In genomic region chr13:91346848-91347211, GRCh38 we compare ENCODE assay signal across 8 cellular contexts. TPM values are rescaled to one million over a fixed set of nuclear protein-coding genes. Genes with fewer than 3 reads are reported as not detected.
DNase-seq lines count a peak whose midpoint lies in the region; ATAC-seq and TF ChIP-seq lines count a peak whose summit lies in the region.

No MANE protein-coding gene starts in this region.

- peaks cover 34 to 40% of the 10 kb centered on the region in 2 donors for H3K4me1 ChIP-seq in duodenal mucosa (ENCODE audit: control insufficient read depth in 1 of 2, insufficient read depth in 2 of 2, low read length in 2 of 2)
- peaks cover 3 to 20% of the 10 kb centered on the region in 2 donors for H3K4me1 ChIP-seq in mucosa of rectum (ENCODE audit: control insufficient read depth in 2 of 2, insufficient read depth in 2 of 2, low read length in 2 of 2)

- H3K4me3 ChIP-seq in HL-60 (replicated peaks; ENCODE audit: insufficient read depth, low read length) = peak overlapping the region; percentile 61
- peak overlapping the region; percentile 70 for H3K4me3 ChIP-seq in WERI-Rb-1 (ENCODE audit: low read depth, low read length)
- H3K4me3 ChIP-seq in duodenal mucosa (ENCODE audit: low read depth in 1 of 2, low read length in 2 of 2) = peak overlapping the region; percentile 72 to 85
- peak overlapping the region; percentile 65 to 82 for H3K4me3 ChIP-seq in mucosa of rectum (ENCODE audit: low read length in 2 of 2)

- TF ChIP-seq CTCF in HL-60 (IDR thresholded peaks at IDR 0.05; ENCODE audit: insufficient read depth, low read length) (no peak), WERI-Rb-1 (IDR thresholded peaks at IDR 0.05; ENCODE audit: low read depth, low read length) (no peak)

- H3K27ac ChIP-seq in HL-60 (replicated peaks) (peak overlapping the region; percentile 70), WERI-Rb-1 (peak overlapping the region; percentile 99), duodenal mucosa (ENCODE audit: low read depth, low read length) (peak overlapping the region; percentile 59), mucosa of rectum (ENCODE audit: low read depth in 2 of 2, low read length in 2 of 2) (peak overlapping the region; percentile 56 to 79), substantia nigra (ENCODE audit: low read depth, low read length, poor library complexity, severe bottlenecking) (peak overlapping the region; percentile 80)

- H3K27me3 ChIP-seq in HL-60 (ENCODE audit: insufficient read depth, poor library complexity, severe bottlenecking) = peaks cover 21% of the 10 kb centered on the region
- no peaks in the 10 kb centered on the region for H3K27me3 ChIP-seq in WERI-Rb-1 (ENCODE audit: insufficient read depth, low read depth, severe bottlenecking)
- no peaks in the 10 kb centered on the region for H3K27me3 ChIP-seq in duodenal mucosa (ENCODE audit: control insufficient read depth in 1 of 2, insufficient read depth in 2 of 2, low read length in 2 of 2)
- H3K27me3 ChIP-seq in mucosa of rectum (ENCODE audit: control insufficient read depth in 2 of 2, insufficient read depth in 2 of 2, low read length in 2 of 2) = no peaks in the 10 kb centered on the region

- H3K36me3 ChIP-seq in WERI-Rb-1 = peaks cover 36% of the 10 kb centered on the region
- peaks cover 11 to 14% of the 10 kb centered on the region in 2 donors for H3K36me3 ChIP-seq in duodenal mucosa (ENCODE audit: control insufficient read depth in 1 of 2, insufficient read depth in 2 of 2, low read length in 2 of 2)
- peaks cover 10 to 12% of the 10 kb centered on the region in 2 donors for H3K36me3 ChIP-seq in mucosa of rectum (ENCODE audit: control insufficient read depth in 2 of 2, insufficient read depth in 2 of 2, low read length in 2 of 2)

- peak; percentile 17 for DNase-seq in ELR (ENCODE audit: low read depth)
- peak; percentile 15 to 56 for DNase-seq in HL-60 (ENCODE audit: low read depth in 1 of 2, low spot score in 1 of 2)
- peak; percentile 53 for DNase-seq in WERI-Rb-1
- DNase-seq in substantia nigra (lab: John Stamatoyannopoulos, UW) = peak in 12 of 49 donors; percentile 0 to 53 (median 21)
- DNase-seq in mesenteric fat pad (ENCODE audit: low spot score) = no peak

- H3K9ac ChIP-seq in duodenal mucosa (ENCODE audit: low read depth in 1 of 2, low read length in 2 of 2) = peak overlapping the region; percentile 45 to 64
- H3K9ac ChIP-seq in mucosa of rectum (ENCODE audit: low read depth in 1 of 2, low read length in 2 of 2) = peak overlapping the region; percentile 73 to 82

- peak; percentile 18 for ATAC-seq in GM21390 (IDR thresholded peaks at IDR 0.05; ENCODE audit: unreplicated experiment)

- H3K9me3 ChIP-seq in WERI-Rb-1 (ENCODE audit: severe bottlenecking) (no peaks in the 10 kb centered on the region), duodenal mucosa (ENCODE audit: control insufficient read depth in 1 of 2, low read length in 2 of 2) (no peaks in the 10 kb centered on the region), mucosa of rectum (ENCODE audit: control insufficient read depth in 2 of 2, low read length in 2 of 2) (no peaks in the 10 kb centered on the region)

RNA-seq across cellular contexts. Expression of gene MIR17HG, which starts 0.7 kb away (rescaled TPM):
- 3.5 TPM for total RNA-seq in mesenteric fat pad

RNA-seq across cellular contexts. Expression of gene GPC5, which starts 51.6 kb away (rescaled TPM):
- 0.13 TPM for total RNA-seq in mesenteric fat pad
